In the genomic region with DNA sequence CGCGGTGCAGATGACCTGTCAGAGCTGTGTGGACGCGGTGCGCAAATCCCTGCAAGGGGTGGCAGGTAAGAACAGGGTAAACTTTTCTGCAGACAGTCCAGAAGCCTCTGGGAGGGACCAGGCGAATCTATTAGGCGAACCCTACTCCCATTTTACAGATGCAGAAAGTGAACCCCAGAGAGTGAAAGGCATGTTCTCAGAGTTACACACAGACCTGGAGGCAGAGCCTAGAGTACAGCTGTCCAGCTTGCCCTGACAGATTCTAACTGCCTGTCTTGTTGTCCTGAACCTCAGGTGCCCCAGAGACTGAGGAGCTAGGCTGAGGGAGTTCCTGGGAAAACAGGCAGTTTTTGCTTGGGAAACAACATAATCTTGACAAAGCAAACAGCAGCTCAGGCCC, we compare ENCODE assay signal across 8 cellular contexts. TPM values are rescaled to one million over a fixed set of nuclear protein-coding genes. Genes with fewer than 3 reads are reported as not detected.
A peak's percentile ranks its signal among the peaks of the same experiment; 100 is the strongest.
DNase-seq lines count a peak whose midpoint lies in the region; ATAC-seq, FAIRE-seq and TF ChIP-seq lines count a peak whose summit lies in the region.

No MANE protein-coding gene starts in this region.

- H3K36me3 ChIP-seq in BE2C (no peaks in the 10 kb centered on the region), KOPT-K1 (ENCODE audit: insufficient read depth, low read length) (peaks cover under 1% of the 10 kb centered on the region; the same call in 1 of the 2 replicates), duodenal mucosa (ENCODE audit: control insufficient read depth in 1 of 2, insufficient read depth in 2 of 2, low read length in 2 of 2) (no peaks in the 10 kb centered on the region)

- H3K27ac ChIP-seq in KOPT-K1 (ENCODE audit: low read depth, low read length, poor library complexity, severe bottlenecking), result peak overlapping the region; percentile 67
- no peak overlapping the region for H3K27ac ChIP-seq in duodenal mucosa (ENCODE audit: low read depth, low read length)

- H3K36me3 Mint-ChIP-seq in nephron (ENCODE audit: low read depth), result peaks cover 5% of the 10 kb centered on the region

- H3K9ac ChIP-seq in duodenal mucosa (ENCODE audit: low read depth in 1 of 2, low read length in 2 of 2), result peak overlapping the region; percentile 73 to 99

- H3K9me3 ChIP-seq in BE2C (no peaks in the 10 kb centered on the region), KOPT-K1 (ENCODE audit: insufficient read depth, low read length, poor library complexity, severe bottlenecking) (no peaks in the 10 kb centered on the region), duodenal mucosa (ENCODE audit: control insufficient read depth in 1 of 2, low read length in 2 of 2) (no peaks in the 10 kb centered on the region)

- peak overlapping the region; percentile 79 for H3K4me3 ChIP-seq in BE2C (ENCODE audit: low read depth, low read length)
- H3K4me3 ChIP-seq in duodenal mucosa (ENCODE audit: low read depth in 1 of 2, low read length in 2 of 2), result peak overlapping the region; percentile 88 to 93

- peaks cover 19% of the 10 kb centered on the region for H3K4me1 Mint-ChIP-seq in nephron

- peak overlapping the region; percentile 99 to 100 (median 100) for H3K4me3 Mint-ChIP-seq in nephron

- ATAC-seq in GM21447 (IDR thresholded peaks at IDR 0.05; ENCODE audit: unreplicated experiment) (no peak), HG03039 (IDR thresholded peaks at IDR 0.05; ENCODE audit: unreplicated experiment) (no peak), HG03565 (IDR thresholded peaks at IDR 0.05; ENCODE audit: unreplicated experiment) (no peak)

- H3K27me3 ChIP-seq in BE2C, result no peaks in the 10 kb centered on the region
- H3K27me3 ChIP-seq in duodenal mucosa (ENCODE audit: control insufficient read depth in 1 of 2, insufficient read depth in 2 of 2, low read length in 2 of 2), result no peaks in the 10 kb centered on the region

- no peak for TF ChIP-seq POLR2A in GM12892 (IDR thresholded peaks at IDR 0.05; ENCODE audit: low read depth, low read length)

- FAIRE-seq in GM12892 (lab: Jason Lieb, UNC), result no peak

- H3K27ac Mint-ChIP-seq in nephron, result peak overlapping the region in 1 of 3 experiments; percentile 97

- H3K4me1 ChIP-seq in BE2C, result 0 out of 2 replicates have a peak, but pooled peaks cover 3% of the 10 kb centered on the region
- peaks cover 29 to 38% of the 10 kb centered on the region in 2 donors for H3K4me1 ChIP-seq in duodenal mucosa (ENCODE audit: control insufficient read depth in 1 of 2, insufficient read depth in 2 of 2, low read length in 2 of 2)

- H3K9me3 Mint-ChIP-seq in nephron, result peaks cover 13% of the 10 kb centered on the region

- TF ChIP-seq CTCF in BE2C (IDR thresholded peaks at IDR 0.05; ENCODE audit: low read depth, low read length), result no peak
- TF ChIP-seq CTCF in nephron (IDR thresholded peaks at IDR 0.05; ENCODE audit: unreplicated experiment in 3 of 3), result no peak

- DNase-seq in BE2C, result no peak
- DNase-seq in GM12892 (ENCODE audit: insufficient read length), result no peak

- no peaks in the 10 kb centered on the region for H3K27me3 Mint-ChIP-seq in nephron (ENCODE audit: low read depth)

RNA-seq across cellular contexts. Expression of gene CCS, which starts 0.7 kb away (rescaled TPM):
- polyA plus RNA-seq in BE2C (2012; ENCODE audit: insufficient read depth, insufficient read length, low read depth), result 55.7 TPM
- 32.9 TPM for polyA plus RNA-seq in GM12892 (2012; ENCODE audit: missing spikeins)

RNA-seq across cellular contexts. Expression of gene CCDC87, which starts 0.8 kb away (rescaled TPM):
- 0.52 TPM for polyA plus RNA-seq in BE2C (2012; ENCODE audit: insufficient read depth, insufficient read length, low read depth)
- not detected for polyA plus RNA-seq in GM12892 (2012; ENCODE audit: missing spikeins)

RNA-seq across cellular contexts. Expression of gene RBM14, which starts 22.8 kb away (rescaled TPM):
- 77.7 TPM for polyA plus RNA-seq in BE2C (2012; ENCODE audit: insufficient read depth, insufficient read length, low read depth)
- polyA plus RNA-seq in GM12892 (2012; ENCODE audit: missing spikeins), result 52.5 TPM

RNA-seq across cellular contexts. Expression of gene CTSF, which starts 25.2 kb away (rescaled TPM):
- polyA plus RNA-seq in BE2C (2012; ENCODE audit: insufficient read depth, insufficient read length, low read depth), result 7.5 TPM
- polyA plus RNA-seq in GM12892 (2012; ENCODE audit: missing spikeins), result 0.49 TPM

RNA-seq across cellular contexts. Expression of gene RBM4, which starts 44.9 kb away (rescaled TPM):
- polyA plus RNA-seq in BE2C (2012; ENCODE audit: insufficient read depth, insufficient read length, low read depth), result 307 TPM
- polyA plus RNA-seq in GM12892 (2012; ENCODE audit: missing spikeins), result 121 TPM
